Comparison of ENCODE assay signal across 1 cellular context in genomic region chr15:43901485-43901884, GRCh38.
TF ChIP-seq lines count a peak whose summit lies in the region.

No MANE protein-coding gene starts in this region.

TF ChIP-seq in K562, 482 proteins besides CTCF, POLR2A, EP300 and RAD21 (continued from another document):
- TF ChIP-seq ZNF398 (CRISPR knock-in tag; IDR thresholded peaks at IDR 0.05) = no peak
- no peak for TF ChIP-seq HNRNPLL (IDR thresholded peaks at IDR 0.05; ENCODE audit: low read depth, low read length, poor library complexity, severe bottlenecking)
- TF ChIP-seq KLF16 (IDR thresholded peaks at IDR 0.05) = no peak
- TF ChIP-seq HDAC6 (IDR thresholded peaks at IDR 0.05; ENCODE audit: low read depth, low read length) = no peak
- TF ChIP-seq ZNF224 (CRISPR knock-in tag; IDR thresholded peaks at IDR 0.05) = no peak
- TF ChIP-seq CCAR2 (IDR thresholded peaks at IDR 0.05; ENCODE audit: low read depth, low read length) = no peak
